ENCODE assay signal across 16 cellular contexts in the genomic region with DNA sequence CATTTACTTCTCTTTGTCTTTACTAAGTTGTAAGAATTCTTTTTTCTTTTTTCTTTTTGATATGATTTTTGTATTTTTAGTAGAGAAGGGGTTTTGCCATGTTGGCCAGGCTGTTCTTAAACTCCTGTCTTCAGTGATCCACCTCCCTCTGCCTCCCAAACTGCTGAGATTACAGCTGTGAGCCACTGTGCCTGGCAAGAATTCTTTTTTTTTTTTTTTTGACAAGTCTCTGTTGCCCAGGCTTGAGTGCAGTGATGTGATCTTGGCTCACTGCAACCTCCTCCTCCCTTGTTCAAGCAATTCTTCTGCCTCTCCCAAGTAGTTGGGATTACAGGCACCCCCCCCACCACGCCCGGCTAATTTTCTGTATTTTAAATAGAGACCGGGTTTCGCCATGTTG. TPM values are rescaled to one million over a fixed set of nuclear protein-coding genes. Genes with fewer than 3 reads are reported as not detected.
"Had no signal": no experiment of that assay in that cellular context is flagged by ENCODE, and none has a peak within 500 bp of the region (broad histone marks: within the 10 kb centered on the region; RNA-seq: fewer than 3 reads in every experiment).

No MANE protein-coding gene starts in this region.

- H3K4me3 ChIP-seq: esophagus squamous epithelium, heart left ventricle, ovary, tibial artery, vagina had no signal

- H3K9me3 Mint-ChIP-seq: activated CD4-positive, alpha-beta memory T cell treated with anti-CD3 and anti-CD28 coated beads for 36 hours; activated naive CD8-positive, alpha-beta T cell treated with anti-CD3 and anti-CD28 coated beads, Interleukin-2, amount 10 ng/mL, durations not matched to agents 7 days and 5 days had no signal

- H3K9me3 ChIP-seq: esophagus squamous epithelium, heart left ventricle, ovary, tibial artery, vagina had no signal

- DNase-seq: activated CD4-positive, alpha-beta memory T cell treated with anti-CD3 and anti-CD28 coated beads for 36 hours; activated CD4-positive, CD25-positive, alpha-beta regulatory T cell treated with anti-CD3 and anti-CD28 coated beads, Interleukin-2, amount 50 U/mL, for 72 hours; activated CD8-positive, alpha-beta memory T cell treated with anti-CD3 and anti-CD28 coated beads, Interleukin-2, amount 50 U/mL, for 4 hours; activated effector memory CD4-positive, alpha-beta T cell treated with Interleukin-2 at 50 U/mL for 16 hours; activated naive CD8-positive, alpha-beta T cell treated with anti-CD3 and anti-CD28 coated beads, Interleukin-2, amount 10 ng/mL, durations not matched to agents 7 days and 5 days; aorta; esophagus squamous epithelium; foreskin melanocyte; heart left ventricle; ovary; stimulated activated CD4-positive, alpha-beta T cell treated with anti-CD3 and anti-CD28 coated beads, Interleukin-4, amount 100 ng/mL, for 1 hour; stimulated activated CD8-positive, alpha-beta memory T cell treated with anti-CD3 and anti-CD28 coated beads, Interleukin-4, amount 100 ng/mL, for 48 hours; tibial artery had no signal

- H3K27ac Mint-ChIP-seq: activated naive CD8-positive, alpha-beta T cell treated with anti-CD3 and anti-CD28 coated beads, Interleukin-2, amount 10 ng/mL, durations not matched to agents 7 days and 5 days had no signal

- FAIRE-seq: bronchial epithelial cell, islet of Langerhans had no signal

- H3K4me3 Mint-ChIP-seq: activated CD4-positive, alpha-beta memory T cell treated with anti-CD3 and anti-CD28 coated beads for 36 hours; activated naive CD8-positive, alpha-beta T cell treated with anti-CD3 and anti-CD28 coated beads, Interleukin-2, amount 10 ng/mL, durations not matched to agents 7 days and 5 days had no signal

- H3K27me3 ChIP-seq: esophagus squamous epithelium, heart left ventricle, ovary, tibial artery, vagina had no signal

- H3K36me3 ChIP-seq: ovary had no signal

- H3K27ac ChIP-seq: esophagus squamous epithelium, heart left ventricle, ovary, tibial artery, vagina had no signal

RNA-seq across cellular contexts. Expression of a gene that starts 21.8 kb away (rescaled TPM):
- total RNA-seq: bronchial epithelial cell had no signal
